ENCODE assay signal across 9 cellular contexts in genomic region chrX:41512394-41512793, GRCh38.
DNase-seq lines count a peak whose midpoint lies in the region; ATAC-seq, FAIRE-seq and TF ChIP-seq lines count a peak whose summit lies in the region.
"Had no signal": no experiment of that assay in that cellular context is flagged by ENCODE, and none has a peak within 500 bp of the region (broad histone marks: within the 10 kb centered on the region; RNA-seq: fewer than 3 reads in every experiment).

No MANE protein-coding gene starts in this region.

- DNase-seq in activated naive CD8-positive, alpha-beta T cell treated with anti-CD3 and anti-CD28 coated beads, Interleukin-2, amount 10 ng/mL, durations not matched to agents 7 days and 5 days, result no peak
- DNase-seq in vagina (ENCODE audit: extremely low spot score in 2 of 2), result no peak
- DNase-seq in NCI-H1694 (lab: John Stamatoyannopoulos, UW), result no peak
- DNase-seq in urothelium cell line (ENCODE audit: low spot score), result no peak
- no peak for DNase-seq in NCI-H69 (lab: John Stamatoyannopoulos, UW)

- POLR2A ChIA-PET in activated naive CD8-positive, alpha-beta T cell treated with anti-CD3 and anti-CD28 coated beads, Interleukin-2, amount 10 ng/mL, durations not matched to agents 7 days and 5 days (lab: Charles Lee), result no interaction called here

- no peaks in the 10 kb centered on the region for H3K27me3 ChIP-seq in vagina

- no peak overlapping the region for H3K4me3 ChIP-seq in vagina

- peak overlapping the region; percentile 55 for H3K4me3 Mint-ChIP-seq in activated naive CD8-positive, alpha-beta T cell treated with anti-CD3 and anti-CD28 coated beads, Interleukin-2, amount 10 ng/mL, durations not matched to agents 7 days and 5 days

- no peaks in the 10 kb centered on the region for H3K9me3 Mint-ChIP-seq in activated naive CD8-positive, alpha-beta T cell treated with anti-CD3 and anti-CD28 coated beads, Interleukin-2, amount 10 ng/mL, durations not matched to agents 7 days and 5 days

- peak; percentile 95 for ATAC-seq in GM18870 (IDR thresholded peaks at IDR 0.05; ENCODE audit: unreplicated experiment)
- ATAC-seq in GM21528 (IDR thresholded peaks at IDR 0.05; ENCODE audit: low FRiP score, unreplicated experiment), result peak; percentile 92
- ATAC-seq in HG03354 (IDR thresholded peaks at IDR 0.05; ENCODE audit: poor library complexity, severe bottlenecking, unreplicated experiment), result peak; percentile 92
- ATAC-seq in activated naive CD8-positive, alpha-beta T cell treated with anti-CD3 and anti-CD28 coated beads, Interleukin-2, amount 10 ng/mL, durations not matched to agents 7 days and 5 days (ENCODE audit: low read depth), result peak; percentile 83

- no peak for TF ChIP-seq POLR2A in vagina (IDR thresholded peaks at IDR 0.05)

- TF ChIP-seq CTCF in vagina (IDR thresholded peaks at IDR 0.05), result no peak

- intact Hi-C loops in vagina (cut with DNase I), result no loop called here

- no peak for FAIRE-seq in urothelium cell line (lab: Jason Lieb, UNC)
- FAIRE-seq: keratinocyte had no signal

- peak overlapping the region; percentile 43 for H3K27ac Mint-ChIP-seq in activated naive CD8-positive, alpha-beta T cell treated with anti-CD3 and anti-CD28 coated beads, Interleukin-2, amount 10 ng/mL, durations not matched to agents 7 days and 5 days

- peaks cover 11% of the 10 kb centered on the region for H3K4me1 Mint-ChIP-seq in activated naive CD8-positive, alpha-beta T cell treated with anti-CD3 and anti-CD28 coated beads, Interleukin-2, amount 10 ng/mL, durations not matched to agents 7 days and 5 days

- no peaks in the 10 kb centered on the region for H3K27me3 Mint-ChIP-seq in activated naive CD8-positive, alpha-beta T cell treated with anti-CD3 and anti-CD28 coated beads, Interleukin-2, amount 10 ng/mL, durations not matched to agents 7 days and 5 days

- H3K4me1 ChIP-seq in vagina, result no peaks in the 10 kb centered on the region

- H3K27ac ChIP-seq in vagina, result no peak overlapping the region

- H3K36me3 ChIP-seq in vagina, result no peaks in the 10 kb centered on the region

- H3K36me3 Mint-ChIP-seq in activated naive CD8-positive, alpha-beta T cell treated with anti-CD3 and anti-CD28 coated beads, Interleukin-2, amount 10 ng/mL, durations not matched to agents 7 days and 5 days, result peaks cover 1% of the 10 kb centered on the region

- no peaks in the 10 kb centered on the region for H3K9me3 ChIP-seq in vagina
